7 cellular contexts compared by ENCODE assay signal in the genomic region with DNA sequence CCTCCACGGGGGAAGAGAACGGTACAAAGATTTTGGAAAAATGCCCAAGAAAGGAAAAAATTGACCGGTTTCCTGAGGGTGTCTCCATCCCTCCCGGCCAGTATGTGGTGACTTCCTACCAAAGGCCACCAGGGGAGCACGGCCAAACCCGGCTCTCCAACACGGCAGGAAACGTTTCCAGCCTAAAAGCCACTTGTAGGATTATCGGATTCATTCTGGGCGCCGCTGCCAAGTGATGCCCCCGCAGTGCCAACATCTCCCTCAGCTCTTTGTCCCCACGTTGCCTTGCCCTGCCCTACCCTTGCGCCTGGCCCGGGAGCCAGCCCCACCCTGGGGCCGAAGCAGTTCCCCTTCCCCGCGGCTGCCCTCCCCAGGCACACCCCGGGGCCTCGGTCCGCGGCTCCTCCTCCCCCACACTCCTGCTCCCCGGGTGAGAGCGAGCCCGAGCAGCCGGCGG. TPM values are rescaled to one million over a fixed set of nuclear protein-coding genes. Genes with fewer than 3 reads are reported as not detected.
A peak's percentile ranks its signal among the peaks of the same experiment; 100 is the strongest.
DNase-seq lines count a peak whose midpoint lies in the region; ATAC-seq, FAIRE-seq and TF ChIP-seq lines count a peak whose summit lies in the region.

No MANE protein-coding gene starts in this region.

- H3K79me2 ChIP-seq in SU-DHL-6 (ENCODE audit: insufficient read depth, low read length) (peaks cover 56% of the 10 kb centered on the region), K562 (ENCODE audit: control insufficient read depth, insufficient read depth, low read length) (peaks cover 55% of the 10 kb centered on the region)

- peak overlapping the region; percentile 84 for H3K4me2 ChIP-seq in SU-DHL-6 (ENCODE audit: low read depth, low read length, poor library complexity, severe bottlenecking)
- H3K4me2 ChIP-seq in K562 (ENCODE audit: insufficient read depth, low read length), result peak overlapping the region; percentile 89

- no peaks in the 10 kb centered on the region for H3K9me2 ChIP-seq in SU-DHL-6 (replicated peaks; ENCODE audit: insufficient read depth, low read length)

- H3K4me3 ChIP-seq in HUES64 (ENCODE audit: low read length) (peak overlapping the region; percentile 97), SU-DHL-6 (ENCODE audit: insufficient read depth, low read length, poor library complexity, severe bottlenecking) (peak overlapping the region; percentile 91), K562 (peak overlapping the region; percentile 97), iPS-11a (ENCODE audit: low read depth, low read length) (peak overlapping the region; percentile 94), gastrocnemius medialis (peak overlapping the region; percentile 76 to 92 (median 84))

- ATAC-seq in GM21576 (IDR thresholded peaks at IDR 0.05; ENCODE audit: unreplicated experiment) (peak; percentile 33), K562 (peak; percentile 77), gastrocnemius medialis (peak; percentile 67)

- TF ChIP-seq CTCF in GM10248 (IDR thresholded peaks at IDR 0.05; ENCODE audit: control extremely low read depth, extremely low read depth, low read depth, missing control alignments) (peak; percentile 41), SU-DHL-6 (IDR thresholded peaks at IDR 0.05; ENCODE audit: insufficient read depth, low read length, poor library complexity, severe bottlenecking) (peak; percentile 39), K562 (IDR thresholded peaks at IDR 0.05 in 2 of 3, conservative IDR thresholded peaks at IDR 0.05 in 1 of 3; ENCODE audit: insufficient read depth in 2 of 3, low read depth in 1 of 3, low read length in 3 of 3) (peak; percentile 49 to 74 (median 62)), gastrocnemius medialis (IDR thresholded peaks at IDR 0.05 in 4 of 5, conservative IDR thresholded peaks at IDR 0.05 in 1 of 5) (peak; percentile 75 to 84 (median 81))

- H3K27me3 ChIP-seq in HUES64 (ENCODE audit: insufficient read depth, low read length), result no peaks in the 10 kb centered on the region
- no peaks in the 10 kb centered on the region for H3K27me3 ChIP-seq in SU-DHL-6 (ENCODE audit: low read length)
- H3K27me3 ChIP-seq in K562 (ENCODE audit: control insufficient read depth in 2 of 2, insufficient read depth in 2 of 2, low read length in 2 of 2), result no peaks in the 10 kb centered on the region
- H3K27me3 ChIP-seq in gastrocnemius medialis, result no peaks in the 10 kb centered on the region

- intact Hi-C loops in K562 (cut with micrococcal nuclease) (loop anchor here (2.0 to 10.0 kb wide), 2 partner anchors 59 to 91 kb away; partner anchors contain the start of gene INPP5K), gastrocnemius medialis (cut with DNase I; ENCODE audit: low total_unique reads) (loop anchor here (1.0 to 10.0 kb wide), 4 partner anchors 33 to 189 kb away; partner anchors contain the start of genes INPP5K, RILP and SCARF1)

- FAIRE-seq in K562 (lab: Jason Lieb, UNC), result no peak

- peak overlapping the region; percentile 97 for H3K27ac ChIP-seq in HUES64 (ENCODE audit: low read depth, low read length)
- peak overlapping the region; percentile 62 for H3K27ac ChIP-seq in SU-DHL-6 (ENCODE audit: low read depth, low read length)
- H3K27ac ChIP-seq in K562 (ENCODE audit: extremely low read depth, low read depth, low read length), result peak overlapping the region; percentile 86
- peak overlapping the region; percentile 94 to 99 (median 96) for H3K27ac ChIP-seq in gastrocnemius medialis

- no peaks in the 10 kb centered on the region for H3K9me1 ChIP-seq in K562 (ENCODE audit: control insufficient read depth, insufficient read depth, low read length)

- H3F3A ChIP-seq in SU-DHL-6 (ENCODE audit: insufficient read depth), result no peaks in the 10 kb centered on the region

- no TSS peak for BruUV-seq in K562 (replicated peaks; lab: Mats Ljungman, UMichigan)

- H3K9ac ChIP-seq in HUES64 (ENCODE audit: low read depth, low read length) (peak overlapping the region; percentile 95), SU-DHL-6 (ENCODE audit: low read length) (peak overlapping the region; percentile 97), K562 (ENCODE audit: insufficient read depth in 1 of 2, low read depth in 2 of 2, low read length in 2 of 2) (peak overlapping the region; percentile 89 to 98)

- H3K4me1 ChIP-seq in HUES64 (ENCODE audit: insufficient read depth, low read length) (peaks cover 7% of the 10 kb centered on the region; the same call in 1 of the 2 replicates), K562 (replicated peaks in 1 of 2; ENCODE audit: control insufficient read depth in 2 of 2, insufficient read depth in 2 of 2, low read length in 2 of 2) (peaks cover 13 to 20% of the 10 kb centered on the region in 2 experiments), gastrocnemius medialis (peaks cover 41 to 45% of the 10 kb centered on the region in 2 donors)

- H3K9me3 ChIP-seq in HUES64 (ENCODE audit: insufficient read depth, low read depth, low read length), result no peaks in the 10 kb centered on the region
- H3K9me3 ChIP-seq in SU-DHL-6 (ENCODE audit: insufficient read depth, low read length), result no peaks in the 10 kb centered on the region
- H3K9me3 ChIP-seq in K562 (replicated peaks; ENCODE audit: control insufficient read depth, insufficient read depth, low read depth, low read length), result no peaks in the 10 kb centered on the region
- no peaks in the 10 kb centered on the region for H3K9me3 ChIP-seq in gastrocnemius medialis

- in situ Hi-C loops in K562 (cut with MboI), result no loop called here
- in situ Hi-C loops in gastrocnemius medialis (cut with MboI; ENCODE audit: low sequenced_read_pairs in 4 of 4), result loop anchor here in 1 of 4 donors (10.0 kb wide), 3 partner anchors 51 to 91 kb away; partner anchors contain the start of genes INPP5K and YWHAE

- CTCF ChIA-PET in GM10248 (lab: Yijun Ruan, JAX), result interaction anchor here (1.0 to 2.5 kb wide), 5 partner anchors 10 to 90 kb away, joined by 3 to 12 read pairs (median 3); no protein-coding TSS in a partner anchor
- CTCF ChIA-PET in K562 (lab: Yijun Ruan, JAX; ENCODE audit: low intra/inter-chr PET ratio), result interaction anchor here (1.2 kb wide), 1 partner anchor 91 kb away, joined by 5 read pairs; no protein-coding TSS in a partner anchor

- peaks cover 19% of the 10 kb centered on the region for H3K36me3 ChIP-seq in HUES64 (ENCODE audit: insufficient read depth, low read length)
- H3K36me3 ChIP-seq in SU-DHL-6 (ENCODE audit: low read length), result no peaks in the 10 kb centered on the region
- peaks cover 23% of the 10 kb centered on the region; the same call in 2 of the 3 replicates for H3K36me3 ChIP-seq in K562 (ENCODE audit: control insufficient read depth, insufficient read depth, low read length)
- H3K36me3 ChIP-seq in gastrocnemius medialis, result peaks cover 0 to 6% of the 10 kb centered on the region in 2 donors

- TF ChIP-seq RAD21 in K562 (CRISPR knock-in tag; conservative IDR thresholded peaks at IDR 0.05 in 1 of 2, IDR thresholded peaks at IDR 0.05 in 1 of 2), result 0 out of 4 replicates have a peak, but pooled peaks of 1 of the 2 experiments have one; percentile 14

- WGBS in HUES64, result under 1% methylated on average over 27 of the region's 27 CpGs
- WGBS in K562 (ENCODE audit: insufficient coverage, low coverage, missing lambda C conversion rate), result 0% methylated on average over 20 of the region's 27 CpGs

- POLR2A ChIA-PET in GM10248 (lab: Yijun Ruan, JAX) (interaction anchor here (0.6 kb wide), 3 partner anchors 20 to 265 kb away, joined by 3 read pairs; no protein-coding TSS in a partner anchor), K562 (lab: Yijun Ruan, JAX) (interaction anchor here (0.5 to 1.0 kb wide), 5 partner anchors 9 to 295 kb away, joined by 3 to 5 read pairs (median 4); no protein-coding TSS in a partner anchor)

- TF ChIP-seq EP300 in K562 (IDR thresholded peaks at IDR 0.05; ENCODE audit: low read length), result no peak

- no peak for TF ChIP-seq POLR2A in K562 (conservative IDR thresholded peaks at IDR 0.05)
- TF ChIP-seq POLR2A in gastrocnemius medialis (IDR thresholded peaks at IDR 0.05), result no peak

- DNase-seq in GM10248 (ENCODE audit: extremely low spot score) (peak; percentile 52), K562 (ENCODE audit: extremely low read depth in 1 of 4, low spot score in 3 of 4) (peak; percentile 54 to 68 (median 58)), gastrocnemius medialis (peak; percentile 64 to 78)

- H2AFZ ChIP-seq in SU-DHL-6 (ENCODE audit: low read depth, low read length, severe bottlenecking) (peak overlapping the region; percentile 84), K562 (ENCODE audit: low read depth, low read length) (peak overlapping the region; percentile 55; the same call in 1 of the 2 replicates)

- H4K20me1 ChIP-seq in SU-DHL-6 (ENCODE audit: low read depth, low read length), result 0 out of 2 replicates have a peak, but pooled peaks cover 3% of the 10 kb centered on the region
- peaks cover 17% of the 10 kb centered on the region for H4K20me1 ChIP-seq in K562 (replicated peaks; ENCODE audit: control insufficient read depth, insufficient read depth, low read length)

RNA-seq across cellular contexts. Expression of gene CRK, which starts 0.7 kb away (rescaled TPM):
- polyA plus RNA-seq in HUES64 (2013, experiment 1 of 2), result 41.3 TPM
- 38.9 TPM for polyA plus RNA-seq in HUES64 (2013, experiment 2 of 2)
- total RNA-seq in K562 (2011; cell fraction: chromatin; rRNA removed; ENCODE audit: low replicate concordance), result 33.0 TPM in 2 replicates
- total RNA-seq in K562 (2011; cell fraction: nucleolus; rRNA removed), result 17.5 and 19.2 TPM in 2 replicates
- 28.4 and 41.1 TPM in 2 replicates for total RNA-seq in K562 (2011; cell fraction: nucleoplasm; rRNA removed)
- total RNA-seq in K562 (2014; rRNA removed) (23.2 and 24.7 TPM in 2 replicates), K562 (2014; rRNA removed; fragmentation: Illumina TruSeq; extraction: Trizol) (30.0 and 31.2 TPM in 2 replicates), K562 (2015; rRNA removed; fragmentation: Illumina TruSeq; extraction: Trizol) (29.2 and 30.2 TPM in 2 replicates), K562 (2021) (22.1 and 23.9 TPM in 2 replicates), gastrocnemius medialis (10 to 100 TPM; 48.6 to 64.6 (median 56.7) TPM)
- polyA plus RNA-seq in K562 (2011; rRNA removed) (32.0 and 40.2 TPM in 2 replicates), K562 (2014; fragmentation: Illumina TruSeq; extraction: Trizol) (26.5 and 27.3 TPM in 2 replicates), K562 (2014; fragmentation: Nextera tagmentation; extraction: Ambion mirVana) (10 to 100 TPM; 13.1 to 17.7 TPM), K562 (2014; rRNA removed) (24.3 and 26.1 TPM in 2 replicates)
- 18.8 and 29.0 TPM in 2 replicates for polyA plus RNA-seq in K562 (2011; cell fraction: cytosol; rRNA removed)
- 5.0 and 5.4 TPM in 2 replicates for polyA plus RNA-seq in K562 (2011; cell fraction: nucleus; rRNA removed)
- 14.3 and 18.9 TPM in 2 replicates for polyA plus RNA-seq in K562 (2012)
- polyA minus RNA-seq in K562 (2011; rRNA and poly(A)+ RNA removed), result 46.6 and 50.1 TPM in 2 replicates
- 17.0 and 17.5 TPM in 2 replicates for polyA minus RNA-seq in K562 (2011; cell fraction: cytosol; rRNA and poly(A)+ RNA removed)
- 4.3 and 5.8 TPM in 2 replicates for polyA minus RNA-seq in K562 (2011; cell fraction: nucleus; rRNA and poly(A)+ RNA removed)

RNA-seq across cellular contexts. Expression of gene MYO1C, which starts 37.2 kb away (rescaled TPM):
- polyA plus RNA-seq in HUES64 (2013, experiment 1 of 2), result 22.4 TPM
- polyA plus RNA-seq in HUES64 (2013, experiment 2 of 2), result 27.9 TPM
- 62.3 and 168 TPM in 2 replicates for total RNA-seq in K562 (2011; cell fraction: chromatin; rRNA removed; ENCODE audit: low replicate concordance)
- total RNA-seq in K562 (2011; cell fraction: nucleolus; rRNA removed), result 61.3 and 72.2 TPM in 2 replicates
- total RNA-seq in K562 (2011; cell fraction: nucleoplasm; rRNA removed), result 63.9 and 80.0 TPM in 2 replicates
- total RNA-seq in K562 (2014; rRNA removed) (11.6 and 16.2 TPM in 2 replicates), K562 (2014; rRNA removed; fragmentation: Illumina TruSeq; extraction: Trizol) (5.1 and 9.1 TPM in 2 replicates), K562 (2015; rRNA removed; fragmentation: Illumina TruSeq; extraction: Trizol) (9.3 and 11.6 TPM in 2 replicates), K562 (2021) (31.4 and 32.5 TPM in 2 replicates), gastrocnemius medialis (10 to 100 TPM; 24.8 to 76.6 (median 58.6) TPM)
- polyA plus RNA-seq in K562 (2011; rRNA removed) (14.8 and 19.1 TPM in 2 replicates), K562 (2014; fragmentation: Illumina TruSeq; extraction: Trizol) (16.4 and 20.3 TPM in 2 replicates), K562 (2014; fragmentation: Nextera tagmentation; extraction: Ambion mirVana) (under 1 TPM; 0.46 to 0.78 TPM), K562 (2014; rRNA removed) (12.7 and 16.6 TPM in 2 replicates)
- 10.3 and 16.8 TPM in 2 replicates for polyA plus RNA-seq in K562 (2011; cell fraction: cytosol; rRNA removed)
- 42.0 and 49.2 TPM in 2 replicates for polyA plus RNA-seq in K562 (2011; cell fraction: nucleus; rRNA removed)
- polyA plus RNA-seq in K562 (2012), result 20.0 and 32.7 TPM in 2 replicates
- polyA minus RNA-seq in K562 (2011; rRNA and poly(A)+ RNA removed), result 29.7 and 38.7 TPM in 2 replicates
- 24.1 and 28.1 TPM in 2 replicates for polyA minus RNA-seq in K562 (2011; cell fraction: cytosol; rRNA and poly(A)+ RNA removed)
- polyA minus RNA-seq in K562 (2011; cell fraction: nucleus; rRNA and poly(A)+ RNA removed), result 19.0 and 27.8 TPM in 2 replicates

RNA-seq across cellular contexts. Expression of gene YWHAE, which starts 55.3 kb away (rescaled TPM):
- 898 TPM for polyA plus RNA-seq in HUES64 (2013, experiment 1 of 2)
- polyA plus RNA-seq in HUES64 (2013, experiment 2 of 2), result 937 TPM
- total RNA-seq in K562 (2011; cell fraction: chromatin; rRNA removed; ENCODE audit: low replicate concordance), result 89.4 and 152 TPM in 2 replicates
- 61.4 and 88.2 TPM in 2 replicates for total RNA-seq in K562 (2011; cell fraction: nucleolus; rRNA removed)
- 127 and 150 TPM in 2 replicates for total RNA-seq in K562 (2011; cell fraction: nucleoplasm; rRNA removed)
- total RNA-seq in K562 (2014; rRNA removed) (234 and 310 TPM in 2 replicates), K562 (2014; rRNA removed; fragmentation: Illumina TruSeq; extraction: Trizol) (184 and 193 TPM in 2 replicates), K562 (2015; rRNA removed; fragmentation: Illumina TruSeq; extraction: Trizol) (224 TPM in 2 replicates), K562 (2021) (466 and 488 TPM in 2 replicates), gastrocnemius medialis (1,000 to 10,000 TPM in 3 of 4 donors, 100 to 1,000 TPM in 1; 915 to 1,814 (median 1,174) TPM)
- polyA plus RNA-seq in K562 (2011; rRNA removed) (480 and 622 TPM in 2 replicates), K562 (2014; fragmentation: Illumina TruSeq; extraction: Trizol) (402 and 448 TPM in 2 replicates), K562 (2014; fragmentation: Nextera tagmentation; extraction: Ambion mirVana) (100 to 1,000 TPM; 323 to 513 TPM), K562 (2014; rRNA removed) (576 and 727 TPM in 2 replicates)
- 198 and 388 TPM in 2 replicates for polyA plus RNA-seq in K562 (2011; cell fraction: cytosol; rRNA removed)
- polyA plus RNA-seq in K562 (2011; cell fraction: nucleus; rRNA removed), result 77.5 and 131 TPM in 2 replicates
- polyA plus RNA-seq in K562 (2012), result 300 and 685 TPM in 2 replicates
- 684 and 865 TPM in 2 replicates for polyA minus RNA-seq in K562 (2011; rRNA and poly(A)+ RNA removed)
- polyA minus RNA-seq in K562 (2011; cell fraction: cytosol; rRNA and poly(A)+ RNA removed), result 251 and 367 TPM in 2 replicates
- 34.3 and 69.4 TPM in 2 replicates for polyA minus RNA-seq in K562 (2011; cell fraction: nucleus; rRNA and poly(A)+ RNA removed)

Comparison
In these comparisons a context has a peak if more than half of its experiments do, and no peak if none do; other contexts are left out.
1. Peak in every context shown above with its lines: DNase-seq, ATAC-seq, H3K4me3 ChIP-seq and H3K27ac ChIP-seq.